8 cellular contexts compared by ENCODE assay signal in the genomic region with DNA sequence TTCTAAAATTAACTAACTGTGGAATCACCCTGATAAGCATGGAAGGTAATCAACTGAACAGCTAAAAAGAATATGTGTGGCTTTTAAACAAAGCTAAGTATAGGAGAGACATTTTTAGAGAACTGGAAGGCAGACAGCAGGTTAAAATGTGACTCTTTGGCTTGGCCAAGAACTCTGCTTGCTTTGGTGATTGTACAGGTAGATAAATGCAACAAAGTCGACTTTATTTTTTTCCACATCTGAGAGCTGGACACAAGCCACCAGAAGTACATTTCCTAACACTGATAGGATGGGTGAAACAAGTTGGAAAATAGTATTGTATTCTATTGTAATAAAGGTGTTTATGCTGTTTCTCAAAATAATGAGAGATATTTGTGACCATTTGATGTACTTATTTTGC.
"Had no signal": no experiment of that assay in that cellular context is flagged by ENCODE, and none has a peak within 500 bp of the region (broad histone marks: within the 10 kb centered on the region; RNA-seq: fewer than 3 reads in every experiment).

No MANE protein-coding gene starts in this region.

- ATAC-seq: HCT116 had no signal

- H3K36me3 ChIP-seq: HAP-1 had no signal

- H3K27ac ChIP-seq: GM23248 had no signal

- H3K9ac ChIP-seq: GM23248 had no signal

- FAIRE-seq: HTR-8/SVneo had no signal

- DNase-seq: GM23248, GOT3, H7, HFFc6, KBM-7 had no signal

- H2AFZ ChIP-seq: GM23248 had no signal

- H3K9me3 ChIP-seq: HAP-1 had no signal

- H3K4me3 ChIP-seq: GM23248, HAP-1 had no signal

- H3K4me1 ChIP-seq: HAP-1 had no signal
